ENCODE assay signal across 9 cellular contexts in genomic region chr10:22319559-22320558, GRCh38. TPM values are rescaled to one million over a fixed set of nuclear protein-coding genes. Genes with fewer than 3 reads are reported as not detected.
DNase-seq lines count a peak whose midpoint lies in the region; ATAC-seq lines count a peak whose summit lies in the region.
"Had no signal": no experiment of that assay in that cellular context is flagged by ENCODE, and none has a peak within 500 bp of the region (broad histone marks: within the 10 kb centered on the region; RNA-seq: fewer than 3 reads in every experiment).

No MANE protein-coding gene starts in this region.

- POLR2A ChIA-PET in activated CD4-positive, alpha-beta memory T cell treated with anti-CD3 and anti-CD28 coated beads for 36 hours (lab: Charles Lee), result no interaction called here

- peaks cover 66% of the 10 kb centered on the region for H3K4me1 Mint-ChIP-seq in activated naive CD4-positive, alpha-beta T cell treated with anti-CD3 and anti-CD28 coated beads, Interleukin-2, amount 10 ng/mL, durations not matched to agents 7 days and 5 days
- peaks cover 59% of the 10 kb centered on the region for H3K4me1 Mint-ChIP-seq in activated CD4-positive, alpha-beta memory T cell treated with anti-CD3 and anti-CD28 coated beads for 36 hours (ENCODE audit: low read depth)
- H3K4me1 Mint-ChIP-seq in stimulated activated naive B cell treated with anti-CD40 and anti-IgM and Interleukin-4, amounts not matched to agents 10 μg/mL and 1 μg/mL and 100 μg/mL, for 72 hours, result peaks cover 25 to 54% of the 10 kb centered on the region in 2 donors

- H3K9ac ChIP-seq in iPS-18a (ENCODE audit: low read length), result no peak overlapping the region

- H3K4me3 Mint-ChIP-seq in activated naive CD4-positive, alpha-beta T cell treated with anti-CD3 and anti-CD28 coated beads, Interleukin-2, amount 10 ng/mL, durations not matched to agents 7 days and 5 days, result peak overlapping the region; percentile 83
- H3K4me3 Mint-ChIP-seq in activated CD4-positive, alpha-beta memory T cell treated with anti-CD3 and anti-CD28 coated beads for 36 hours, result peak overlapping the region; percentile 77
- peak overlapping the region; percentile 86 to 90 for H3K4me3 Mint-ChIP-seq in stimulated activated naive B cell treated with anti-CD40 and anti-IgM and Interleukin-4, amounts not matched to agents 10 μg/mL and 1 μg/mL and 100 μg/mL, for 72 hours

- intact Hi-C loops in activated CD4-positive, alpha-beta memory T cell treated with anti-CD3 and anti-CD28 coated beads for 36 hours (cut with micrococcal nuclease), result loop anchor here (2.0 to 5.0 kb wide), 6 partner anchors 218 to 777 kb away; partner anchors contain the start of genes DNAJC1 and MSRB2

- CTCF ChIA-PET in activated naive CD4-positive, alpha-beta T cell treated with anti-CD3 and anti-CD28 coated beads, Interleukin-2, amount 10 ng/mL, durations not matched to agents 7 days and 5 days (lab: Charles Lee), result interaction anchor here (0.6 to 1.0 kb wide), 2 partner anchors 20 to 65 kb away, joined by 3 read pairs; no protein-coding TSS in a partner anchor
- CTCF ChIA-PET in activated CD4-positive, alpha-beta memory T cell treated with anti-CD3 and anti-CD28 coated beads for 36 hours (lab: Charles Lee), result interaction anchor here (1.5 kb wide), 1 partner anchor 326 kb away, joined by 4 read pairs; no protein-coding TSS in a partner anchor

- no peak for DNase-seq in activated naive CD4-positive, alpha-beta T cell treated with anti-CD3 and anti-CD28 coated beads, Interleukin-2, amount 10 ng/mL, durations not matched to agents 7 days and 5 days
- DNase-seq in activated naive CD4-positive, alpha-beta T cell treated with Interleukin-2 at 50 U/mL for 16 hours, result no peak
- DNase-seq in activated CD4-positive, alpha-beta memory T cell treated with anti-CD3 and anti-CD28 coated beads for 36 hours, result no peak
- no peak for DNase-seq in stimulated activated naive B cell treated with anti-CD40 and anti-IgM and Interleukin-4, amounts not matched to agents 10 μg/mL and 1 μg/mL and 100 μg/mL, for 72 hours
- no peak for DNase-seq in NCI-H2196 (lab: John Stamatoyannopoulos, UW; ENCODE audit: unreplicated experiment)
- DNase-seq in NCI-H2081 (lab: John Stamatoyannopoulos, UW), result no peak
- DNase-seq in kidney glomerular epithelial cell (lab: John Stamatoyannopoulos, UW), result no peak

- ATAC-seq in stimulated activated naive B cell treated with anti-CD40 and anti-IgM and Interleukin-4, amounts not matched to agents 10 μg/mL and 1 μg/mL and 100 μg/mL, for 72 hours (replicated peaks), result no peak

- peaks cover 60% of the 10 kb centered on the region for H3K4me1 ChIP-seq in iPS-18a (ENCODE audit: control insufficient read depth, low read depth, low read length)

- peaks cover 15% of the 10 kb centered on the region for H3K36me3 Mint-ChIP-seq in activated naive CD4-positive, alpha-beta T cell treated with anti-CD3 and anti-CD28 coated beads, Interleukin-2, amount 10 ng/mL, durations not matched to agents 7 days and 5 days
- H3K36me3 Mint-ChIP-seq in activated CD4-positive, alpha-beta memory T cell treated with anti-CD3 and anti-CD28 coated beads for 36 hours, result peaks cover 16% of the 10 kb centered on the region
- H3K36me3 Mint-ChIP-seq in stimulated activated naive B cell treated with anti-CD40 and anti-IgM and Interleukin-4, amounts not matched to agents 10 μg/mL and 1 μg/mL and 100 μg/mL, for 72 hours, result peaks cover 3 to 9% of the 10 kb centered on the region in 2 donors

- H3K27me3 ChIP-seq in iPS-18a (ENCODE audit: control insufficient read depth, insufficient read depth, low read length), result peaks cover 80% of the 10 kb centered on the region

- no peaks in the 10 kb centered on the region for H3K36me3 ChIP-seq in iPS-18a (ENCODE audit: control insufficient read depth, low read depth, low read length)

- peaks cover 55% of the 10 kb centered on the region for H3K27me3 Mint-ChIP-seq in activated naive CD4-positive, alpha-beta T cell treated with anti-CD3 and anti-CD28 coated beads, Interleukin-2, amount 10 ng/mL, durations not matched to agents 7 days and 5 days
- H3K27me3 Mint-ChIP-seq in activated CD4-positive, alpha-beta memory T cell treated with anti-CD3 and anti-CD28 coated beads for 36 hours, result peaks cover 20% of the 10 kb centered on the region
- no peaks in the 10 kb centered on the region for H3K27me3 Mint-ChIP-seq in stimulated activated naive B cell treated with anti-CD40 and anti-IgM and Interleukin-4, amounts not matched to agents 10 μg/mL and 1 μg/mL and 100 μg/mL, for 72 hours

- H3K9me3 Mint-ChIP-seq in activated naive CD4-positive, alpha-beta T cell treated with anti-CD3 and anti-CD28 coated beads, Interleukin-2, amount 10 ng/mL, durations not matched to agents 7 days and 5 days, result no peaks in the 10 kb centered on the region
- H3K9me3 Mint-ChIP-seq in activated CD4-positive, alpha-beta memory T cell treated with anti-CD3 and anti-CD28 coated beads for 36 hours, result no peaks in the 10 kb centered on the region
- H3K9me3 Mint-ChIP-seq in stimulated activated naive B cell treated with anti-CD40 and anti-IgM and Interleukin-4, amounts not matched to agents 10 μg/mL and 1 μg/mL and 100 μg/mL, for 72 hours, result no peaks in the 10 kb centered on the region

- no peak overlapping the region for H3K27ac ChIP-seq in iPS-18a (ENCODE audit: low read length)

- peak overlapping the region; percentile 89 for H3K27ac Mint-ChIP-seq in activated naive CD4-positive, alpha-beta T cell treated with anti-CD3 and anti-CD28 coated beads, Interleukin-2, amount 10 ng/mL, durations not matched to agents 7 days and 5 days
- H3K27ac Mint-ChIP-seq in activated CD4-positive, alpha-beta memory T cell treated with anti-CD3 and anti-CD28 coated beads for 36 hours, result peak overlapping the region; percentile 89
- peak overlapping the region; percentile 95 for H3K27ac Mint-ChIP-seq in stimulated activated naive B cell treated with anti-CD40 and anti-IgM and Interleukin-4, amounts not matched to agents 10 μg/mL and 1 μg/mL and 100 μg/mL, for 72 hours

- H3K9me3 ChIP-seq in iPS-18a (ENCODE audit: control insufficient read depth, low read depth, low read length), result no peaks in the 10 kb centered on the region

- peak overlapping the region; percentile 48 for H3K4me3 ChIP-seq in iPS-18a (ENCODE audit: low read length)

RNA-seq across cellular contexts. Expression of gene BMI1, which starts 1.0 kb away (rescaled TPM):
- 10 to 100 TPM; 58.8 to 63.5 TPM for total RNA-seq in activated CD4-positive, alpha-beta memory T cell treated with anti-CD3 and anti-CD28 coated beads for 36 hours

RNA-seq across cellular contexts. Expression of gene COMMD3, which starts 3.7 kb away (rescaled TPM):
- 10 to 100 TPM; 84.6 to 91.4 TPM for total RNA-seq in activated CD4-positive, alpha-beta memory T cell treated with anti-CD3 and anti-CD28 coated beads for 36 hours

RNA-seq across cellular contexts. Expression of gene SPAG6, which starts 25.4 kb away (rescaled TPM):
- under 1 TPM in 1 of 2 experiments, not detected in 1; 0.24 TPM for total RNA-seq in activated CD4-positive, alpha-beta memory T cell treated with anti-CD3 and anti-CD28 coated beads for 36 hours
- total RNA-seq: glomerular endothelial cell had no signal
